20 cellular contexts compared by ENCODE assay signal in the genomic region with DNA sequence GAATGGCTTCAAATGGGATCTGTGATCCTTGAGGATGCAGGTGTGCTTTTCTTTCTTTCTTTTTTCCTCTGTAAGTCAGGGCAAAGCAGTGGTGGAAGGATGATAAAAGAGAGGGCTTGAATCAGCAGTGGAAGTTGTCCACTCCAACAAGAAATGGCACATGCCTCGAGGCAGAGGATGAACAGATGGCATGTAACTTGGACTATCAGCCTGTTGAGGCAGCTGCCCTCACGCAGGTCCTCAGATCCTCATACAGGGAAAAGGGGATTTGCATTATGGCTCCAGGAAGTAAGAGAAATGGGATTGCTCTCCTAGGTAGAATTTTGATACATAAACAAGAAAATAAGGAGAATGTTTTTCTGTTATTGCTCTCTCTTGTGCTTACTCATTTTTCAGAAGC.
DNase-seq lines count a peak whose midpoint lies in the region; ATAC-seq and TF ChIP-seq lines count a peak whose summit lies in the region.
"Had no signal": no experiment of that assay in that cellular context is flagged by ENCODE, and none has a peak within 500 bp of the region (broad histone marks: within the 10 kb centered on the region; RNA-seq: fewer than 3 reads in every experiment).

No MANE protein-coding gene starts in this region.

- no peaks in the 10 kb centered on the region for H3K36me3 Mint-ChIP-seq in glutamatergic neuron (ENCODE audit: unreplicated experiment)
- H3K36me3 Mint-ChIP-seq: CD14-positive monocyte; CD4-positive, alpha-beta memory T cell had no signal

- no peaks in the 10 kb centered on the region for H3K36me3 ChIP-seq in upper lobe of right lung
- H3K36me3 ChIP-seq: BLaER1 had no signal

- TF ChIP-seq CTCF in glutamatergic neuron (IDR thresholded peaks at IDR 0.05; ENCODE audit: partially characterized antibody, unreplicated experiment) (no peak), upper lobe of right lung (IDR thresholded peaks at IDR 0.05) (no peak)

- H3K9me3 ChIP-seq in upper lobe of right lung: no peaks in the 10 kb centered on the region
- H3K9me3 ChIP-seq: BLaER1 had no signal

- peak overlapping the region; percentile 75 for H3K27ac Mint-ChIP-seq in glutamatergic neuron (ENCODE audit: unreplicated experiment)
- H3K27ac Mint-ChIP-seq: CD14-positive monocyte; CD4-positive, alpha-beta memory T cell; GM23338; HFFc6; IgD-negative memory B cell had no signal

- H3K27me3 Mint-ChIP-seq in glutamatergic neuron (ENCODE audit: unreplicated experiment): peaks cover 2% of the 10 kb centered on the region
- H3K27me3 Mint-ChIP-seq: IgD-negative memory B cell had no signal

- H3K27me3 ChIP-seq in upper lobe of right lung: no peaks in the 10 kb centered on the region
- H3K27me3 ChIP-seq: BLaER1 had no signal

- DNase-seq in NCI-H82 (lab: John Stamatoyannopoulos, UW) (peak; percentile 39), NCI-H82 treated with DMSO at 0.1 percent for 48 hours (lab: John Stamatoyannopoulos, UW; ENCODE audit: unreplicated experiment) (no peak), NCI-H524 treated with DMSO at 0.1 percent for 48 hours (lab: John Stamatoyannopoulos, UW) (peak; percentile 75), glutamatergic neuron (no peak), upper lobe of right lung (no peak)
- DNase-seq: 8988T; CD4-positive, alpha-beta memory T cell; DMS53; DND-41; EL; H7; HFFc6 had no signal

- H3K4me1 ChIP-seq in upper lobe of right lung: no peaks in the 10 kb centered on the region
- H3K4me1 ChIP-seq: BLaER1 had no signal

- ATAC-seq in HG03045 (IDR thresholded peaks at IDR 0.05; ENCODE audit: unreplicated experiment) (no peak), GM21447 (IDR thresholded peaks at IDR 0.05; ENCODE audit: unreplicated experiment) (no peak), upper lobe of right lung (no peak)
- ATAC-seq: GM23338, HCT116, HepG2 had no signal

- H3K27ac ChIP-seq in upper lobe of right lung: no peak overlapping the region
- H3K27ac ChIP-seq: BLaER1 had no signal

- H3K4me1 Mint-ChIP-seq in glutamatergic neuron (ENCODE audit: low read depth, unreplicated experiment): peaks cover 17% of the 10 kb centered on the region
- H3K4me1 Mint-ChIP-seq: CD14-positive monocyte, IgD-negative memory B cell had no signal

- no peak overlapping the region for H3K4me3 Mint-ChIP-seq in glutamatergic neuron (ENCODE audit: unreplicated experiment)
- H3K4me3 Mint-ChIP-seq: CD14-positive monocyte; CD4-positive, alpha-beta memory T cell; GM23338; HFFc6; IgD-negative memory B cell had no signal

- no peak overlapping the region for H3K4me3 ChIP-seq in upper lobe of right lung
- H3K4me3 ChIP-seq: BLaER1, GM23338 had no signal

- no peaks in the 10 kb centered on the region for H3K9me3 Mint-ChIP-seq in glutamatergic neuron (ENCODE audit: unreplicated experiment)
- H3K9me3 Mint-ChIP-seq: CD14-positive monocyte, GM23338, HFFc6, IgD-negative memory B cell had no signal

- intact Hi-C loops in upper lobe of right lung (cut with DNase I): no loop called here

Comparison
In these comparisons a context has a peak if more than half of its experiments do, and no peak if none do; other contexts are left out.
1. DNase-seq: peak in NCI-H82 (single experiment) and NCI-H524 treated with DMSO at 0.1 percent for 48 hours (single experiment); none in NCI-H82 treated with DMSO at 0.1 percent for 48 hours (single experiment), glutamatergic neuron (single experiment) and upper lobe of right lung (single experiment).